Comparison of ENCODE assay signal across 1 cellular context in genomic region chrX:9593756-9594155, GRCh38.
TF ChIP-seq lines count a peak whose summit lies in the region.

No MANE protein-coding gene starts in this region.

TF ChIP-seq in GM12878, 131 proteins besides CTCF, POLR2A, EP300 and RAD21 (continued from another document):
- TF ChIP-seq CEBPZ (IDR thresholded peaks at IDR 0.05; ENCODE audit: low read depth, low read length) = no peak
- no peak for TF ChIP-seq LARP7 (IDR thresholded peaks at IDR 0.05)
- TF ChIP-seq SMC3 (IDR thresholded peaks at IDR 0.05; ENCODE audit: borderline replicate concordance, low read length) = no peak
- no peak for TF ChIP-seq EED (IDR thresholded peaks at IDR 0.05; ENCODE audit: low read depth)
- no peak for TF ChIP-seq MEF2B (IDR thresholded peaks at IDR 0.05; ENCODE audit: partially characterized antibody, poor library complexity, severe bottlenecking)
- TF ChIP-seq BHLHE40 (IDR thresholded peaks at IDR 0.05; ENCODE audit: borderline replicate concordance in 1 of 2, low read depth in 2 of 2, low read length in 1 of 2) = no peak
- TF ChIP-seq SMAD5 (IDR thresholded peaks at IDR 0.05; ENCODE audit: low read depth) = no peak
- TF ChIP-seq MYB (IDR thresholded peaks at IDR 0.05; ENCODE audit: borderline replicate concordance, low read depth, low read length) = no peak
- no peak for TF ChIP-seq E4F1 (IDR thresholded peaks at IDR 0.05; ENCODE audit: borderline replicate concordance, partially characterized antibody)
- TF ChIP-seq ESRRA (IDR thresholded peaks at IDR 0.05; ENCODE audit: low read length) = no peak
TF ChIP-seq in GM12878: peak in this region for 0.
